In the genomic region with DNA sequence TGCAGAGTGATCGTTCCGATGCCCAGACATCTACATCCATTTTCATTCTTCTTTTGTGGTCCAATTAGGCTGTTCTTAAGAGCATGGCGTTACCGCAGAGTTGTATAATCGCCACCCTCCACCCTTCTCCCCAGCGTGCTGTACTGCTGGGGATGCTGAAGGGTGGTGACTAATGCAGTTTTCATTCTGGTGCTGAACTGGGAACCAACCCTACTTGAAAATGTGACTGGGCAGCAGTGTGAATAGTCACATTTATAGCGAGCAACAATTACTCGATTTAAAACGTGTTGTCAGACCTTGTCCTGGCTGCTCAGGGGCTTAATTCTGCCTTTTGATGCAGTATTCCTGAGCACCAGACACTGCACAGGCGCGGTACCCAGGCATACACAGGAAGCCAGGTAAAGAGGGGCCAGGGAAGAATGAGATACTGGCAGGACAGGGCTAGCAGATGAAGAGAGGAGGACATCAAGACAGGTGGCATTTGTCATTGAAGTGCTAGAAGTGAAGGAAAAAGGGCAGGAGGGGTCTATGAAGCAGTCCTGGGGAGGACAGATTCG, we compare ENCODE assay signal across 8 cellular contexts. TPM values are rescaled to one million over a fixed set of nuclear protein-coding genes. Genes with fewer than 3 reads are reported as not detected.
DNase-seq lines count a peak whose midpoint lies in the region; ATAC-seq and TF ChIP-seq lines count a peak whose summit lies in the region.

No MANE protein-coding gene starts in this region.

- H3K9me3 Mint-ChIP-seq in activated T-cell treated with anti-CD3 and anti-CD28 coated beads, Interleukin-2, amount 50 U/mL, for 24 hours, result no peaks in the 10 kb centered on the region
- H3K9me3 Mint-ChIP-seq in mesothelial cell of epicardium, result no peaks in the 10 kb centered on the region

- H3K27ac ChIP-seq in Panc1 (ENCODE audit: low read length), result peak overlapping the region; percentile 23; the same call in 1 of the 2 replicates
- H3K27ac ChIP-seq in effector memory CD4-positive, alpha-beta T cell (ENCODE audit: insufficient read depth, low read length, poor library complexity, severe bottlenecking), result peak overlapping the region; percentile 95
- H3K27ac ChIP-seq in upper lobe of left lung, result peak overlapping the region; percentile 95 to 98 (median 96)

- no peak for TF ChIP-seq CTCF in Panc1 (IDR thresholded peaks at IDR 0.05)
- TF ChIP-seq CTCF in mesothelial cell of epicardium (IDR thresholded peaks at IDR 0.05; ENCODE audit: unreplicated experiment), result no peak
- TF ChIP-seq CTCF in upper lobe of left lung (IDR thresholded peaks at IDR 0.05), result no peak

- peak; percentile 3 for ATAC-seq in HG02970 (IDR thresholded peaks at IDR 0.05; ENCODE audit: low FRiP score, unreplicated experiment)
- ATAC-seq in Panc1, result peak; percentile 21
- ATAC-seq in upper lobe of left lung (ENCODE audit: low FRiP score in 2 of 2), result peak; percentile 59 to 76

- intact Hi-C loops in Panc1 (cut with micrococcal nuclease; ENCODE audit: unreplicated experiment), result no loop called here

- peak overlapping the region; percentile 82 for H3K4me3 Mint-ChIP-seq in activated T-cell treated with anti-CD3 and anti-CD28 coated beads, Interleukin-2, amount 50 U/mL, for 24 hours
- H3K4me3 Mint-ChIP-seq in mesothelial cell of epicardium, result peak overlapping the region; percentile 85

- no peak for DNase-seq in activated T-cell treated with anti-CD3 and anti-CD28 coated beads, Interleukin-2, amount 50 U/mL, for 24 hours
- no peak for DNase-seq in activated T-cell treated with anti-CD3 and anti-CD28 coated beads, Interleukin-2, amount 50 U/mL, for 1 hour
- DNase-seq in Panc1 (ENCODE audit: low read depth, low spot score) (no peak), mesothelial cell of epicardium (ENCODE audit: low spot score in 2 of 2, unreplicated experiment in 2 of 2) (no peak), upper lobe of left lung (peak in 1 of 2 donors; percentile 60), SHP77 treated with DMSO at 0.1 percent for 48 hours (lab: John Stamatoyannopoulos, UW) (no peak)
- peak in 1 of 3 donors; percentile 3 for DNase-seq in effector memory CD4-positive, alpha-beta T cell

- peaks cover 46% of the 10 kb centered on the region for H3K36me3 Mint-ChIP-seq in activated T-cell treated with anti-CD3 and anti-CD28 coated beads, Interleukin-2, amount 50 U/mL, for 24 hours (ENCODE audit: low read depth)
- no peaks in the 10 kb centered on the region for H3K36me3 Mint-ChIP-seq in mesothelial cell of epicardium

- POLR2A ChIA-PET in Panc1 (lab: Charles Lee), result no interaction called here

- H3K27me3 ChIP-seq in Panc1 (ENCODE audit: control insufficient read depth, insufficient read depth, low read length) (no peaks in the 10 kb centered on the region), upper lobe of left lung (no peaks in the 10 kb centered on the region)
- no peaks in the 10 kb centered on the region for H3K27me3 ChIP-seq in effector memory CD4-positive, alpha-beta T cell (replicated peaks; ENCODE audit: control insufficient read depth, insufficient read depth, low read length, poor library complexity, severe bottlenecking)

- H3K4me1 Mint-ChIP-seq in activated T-cell treated with anti-CD3 and anti-CD28 coated beads, Interleukin-2, amount 50 U/mL, for 24 hours (ENCODE audit: low read depth), result peaks cover 49% of the 10 kb centered on the region
- H3K4me1 Mint-ChIP-seq in mesothelial cell of epicardium, result peaks cover 21% of the 10 kb centered on the region

- 13 to 20% methylated on average over 12 of the region's 12 CpGs for WGBS in upper lobe of left lung, 2 donors

- CTCF ChIA-PET in Panc1 (lab: Charles Lee), result interaction anchor here (0.7 kb wide), 1 partner anchor 466 kb away, joined by 4 read pairs; no protein-coding TSS in a partner anchor

- BruUV-seq in Panc1 (replicated peaks; lab: Mats Ljungman, UMichigan), result no TSS peak

- H3K36me3 ChIP-seq in Panc1 (ENCODE audit: control insufficient read depth, insufficient read depth, low read length), result peaks cover 2% of the 10 kb centered on the region
- peaks cover 2% of the 10 kb centered on the region for H3K36me3 ChIP-seq in effector memory CD4-positive, alpha-beta T cell (ENCODE audit: control insufficient read depth, insufficient read depth, low read length)
- peaks cover 0 to 9% (median 5%) of the 10 kb centered on the region in 4 donors for H3K36me3 ChIP-seq in upper lobe of left lung

- H3K27ac Mint-ChIP-seq in activated T-cell treated with anti-CD3 and anti-CD28 coated beads, Interleukin-2, amount 50 U/mL, for 24 hours, result peak overlapping the region; percentile 99
- peak overlapping the region; percentile 83 for H3K27ac Mint-ChIP-seq in mesothelial cell of epicardium

- no peaks in the 10 kb centered on the region for H3K27me3 Mint-ChIP-seq in activated T-cell treated with anti-CD3 and anti-CD28 coated beads, Interleukin-2, amount 50 U/mL, for 24 hours
- no peaks in the 10 kb centered on the region for H3K27me3 Mint-ChIP-seq in mesothelial cell of epicardium (ENCODE audit: low read depth)

- in situ Hi-C loops in Panc1 (cut with HindIII; ENCODE audit: low pct_unique_long_range_greater_than_20kb, low sequenced_read_pairs), result no loop called here

- no peak for TF ChIP-seq EP300 in upper lobe of left lung (IDR thresholded peaks at IDR 0.05)

- no peak for TF ChIP-seq POLR2A in upper lobe of left lung (IDR thresholded peaks at IDR 0.05)

- H3K4me1 ChIP-seq in Panc1 (ENCODE audit: control insufficient read depth, insufficient read depth, low read length) (peaks cover 4% of the 10 kb centered on the region; the same call in 1 of the 2 replicates), upper lobe of left lung (peaks cover 23 to 34% (median 24%) of the 10 kb centered on the region in 4 donors)
- H3K4me1 ChIP-seq in effector memory CD4-positive, alpha-beta T cell (ENCODE audit: control insufficient read depth, insufficient read depth, low read length, poor library complexity, severe bottlenecking), result peaks cover 9% of the 10 kb centered on the region

- H3K4me3 ChIP-seq in Panc1 (ENCODE audit: low read depth in 2 of 2, low read length in 2 of 2) (peak overlapping the region; percentile 78 to 92), upper lobe of left lung (peak overlapping the region; percentile 71 to 96 (median 92))
- peak overlapping the region; percentile 83 for H3K4me3 ChIP-seq in effector memory CD4-positive, alpha-beta T cell (ENCODE audit: insufficient read depth, low read depth, low read length, poor library complexity, severe bottlenecking)

- no peaks in the 10 kb centered on the region for H3K9me3 ChIP-seq in Panc1 (ENCODE audit: control insufficient read depth, insufficient read depth, low read depth, low read length)
- H3K9me3 ChIP-seq in effector memory CD4-positive, alpha-beta T cell (ENCODE audit: control insufficient read depth, low read length), result no peaks in the 10 kb centered on the region
- no peaks in the 10 kb centered on the region for H3K9me3 ChIP-seq in upper lobe of left lung

RNA-seq across cellular contexts. Expression of a gene that starts 0.7 kb away (rescaled TPM):
- total RNA-seq in Panc1 (2021; ENCODE audit: unreplicated experiment) (19.9 TPM), mesothelial cell of epicardium (23.4 to 29.0 TPM (median 27.3 TPM) in 3 replicates), upper lobe of left lung (10 to 100 TPM in 5 of 6 donors, 1 to 10 TPM in 1; 8.0 to 34.1 (median 19.3) TPM)
- 14.5 TPM for polyA plus RNA-seq in Panc1 (2012; ENCODE audit: insufficient read length)

RNA-seq across cellular contexts. Expression of a gene that starts 23.6 kb away (rescaled TPM):
- total RNA-seq in Panc1 (2021; ENCODE audit: unreplicated experiment) (not detected), mesothelial cell of epicardium (0.27 to 0.51 TPM (median 0.41 TPM) in 3 replicates), upper lobe of left lung (1 to 10 TPM in 2 of 6 donors, under 1 TPM in 1, not detected in 3; 0.30 to 1.5 (median 1.0) TPM)
- polyA plus RNA-seq in Panc1 (2012; ENCODE audit: insufficient read length), result not detected

Comparison
In these comparisons a context has a peak if more than half of its experiments do, and no peak if none do; other contexts are left out.
1. ATAC-seq: peak in every context shown above with its lines; median percentile 68 in upper lobe of left lung; 21 in Panc1; 3 in HG02970.
2. H3K27ac ChIP-seq: peak in every context shown above with its lines; median percentile 96 in upper lobe of left lung; 95 in effector memory CD4-positive, alpha-beta T cell; 23 in Panc1.